8 cellular contexts compared by ENCODE assay signal in genomic region chr18:2654828-2655152, GRCh38. TPM values are rescaled to one million over a fixed set of nuclear protein-coding genes. Genes with fewer than 3 reads are reported as not detected.
DNase-seq lines count a peak whose midpoint lies in the region; ATAC-seq and TF ChIP-seq lines count a peak whose summit lies in the region.

No MANE protein-coding gene starts in this region.

- peak overlapping the region; percentile 97 for H3K18ac ChIP-seq in H9 (ENCODE audit: insufficient read length, low read depth, low read length)

- no peaks in the 10 kb centered on the region for H3K27me3 ChIP-seq in DND-41 (ENCODE audit: insufficient read depth, low read length, poor library complexity)
- H3K27me3 ChIP-seq in H9 (ENCODE audit: insufficient read depth, low read length), result peaks cover 17% of the 10 kb centered on the region; the same call in 1 of the 2 replicates
- no peaks in the 10 kb centered on the region for H3K27me3 ChIP-seq in parathyroid adenoma (ENCODE audit: control insufficient read depth, insufficient read depth, low read length)

- H3K27ac ChIP-seq in DND-41 (ENCODE audit: low read length), result peak overlapping the region; percentile 89
- H3K27ac ChIP-seq in H9 (ENCODE audit: insufficient read length, low read depth, low read length), result no peak overlapping the region
- H3K27ac ChIP-seq in parathyroid adenoma, result peak overlapping the region; percentile 83

- peak overlapping the region; percentile 61 to 71 for H3K4me3 ChIP-seq in DND-41 (ENCODE audit: low read depth in 1 of 2, low read length in 2 of 2)
- peak overlapping the region; percentile 87 for H3K4me3 ChIP-seq in fibroblast of pulmonary artery (replicated peaks; ENCODE audit: low read depth, low read length)
- H3K4me3 ChIP-seq in parathyroid adenoma (ENCODE audit: low read depth, low read length), result peak overlapping the region; percentile 78

- no CpG with 5 or more reads among the region's 23 CpGs for WGBS in H9 (ENCODE audit: extremely low coverage, insufficient read length, low lambda C conversion rate)

- no peak for TF ChIP-seq CTCF in DND-41 (IDR thresholded peaks at IDR 0.05; ENCODE audit: borderline replicate concordance, extremely low read depth, low read length, poor library complexity, severe bottlenecking)
- TF ChIP-seq CTCF in H9 (conservative IDR thresholded peaks at IDR 0.05), result no peak
- TF ChIP-seq CTCF in fibroblast of pulmonary artery (IDR thresholded peaks at IDR 0.05; ENCODE audit: low read length, missing control alignments), result no peak
- no peak for TF ChIP-seq CTCF in parathyroid adenoma (IDR thresholded peaks at IDR 0.05)

- H3K23ac ChIP-seq in H9 (ENCODE audit: insufficient read length, low read depth, low read length), result no peak overlapping the region

- H3K9me3 ChIP-seq in DND-41 (ENCODE audit: insufficient read depth, low read length, severe bottlenecking), result no peaks in the 10 kb centered on the region
- no peaks in the 10 kb centered on the region for H3K9me3 ChIP-seq in H9 (ENCODE audit: control insufficient read depth, low read depth, low read length)
- no peaks in the 10 kb centered on the region for H3K9me3 ChIP-seq in parathyroid adenoma (ENCODE audit: control insufficient read depth, low read length)

- H4K20me1 ChIP-seq in DND-41 (ENCODE audit: insufficient read depth, low read length) (peaks cover 32% of the 10 kb centered on the region), H9 (ENCODE audit: control insufficient read depth, insufficient read depth, insufficient read length) (no peaks in the 10 kb centered on the region)

- H4K8ac ChIP-seq in H9 (replicated peaks; ENCODE audit: insufficient read length, low read depth, low read length), result no peak overlapping the region

- no peak for ATAC-seq in DND-41 (ENCODE audit: insufficient read depth, low read depth)
- ATAC-seq in activated CD4-positive, CD25-positive, alpha-beta regulatory T cell treated with anti-CD3 and anti-CD28 coated beads, Interleukin-2, amount 50 U/mL, for 24 hours, result no peak

- H3K23me2 ChIP-seq in H9 (ENCODE audit: insufficient read length, low read depth, low read length, poor library complexity, severe bottlenecking), result peaks cover 11% of the 10 kb centered on the region

- H3T11ph ChIP-seq in H9 (ENCODE audit: low read length), result no peak overlapping the region

- H4K5ac ChIP-seq in H9 (ENCODE audit: insufficient read length, low read depth, low read length), result no peak overlapping the region

- H3K4me1 ChIP-seq in DND-41 (ENCODE audit: insufficient read depth, low read length), result peaks cover 33% of the 10 kb centered on the region
- peaks cover 2% of the 10 kb centered on the region; the same call in 1 of the 2 replicates for H3K4me1 ChIP-seq in H9 (ENCODE audit: insufficient read depth, low read length)
- peaks cover 9% of the 10 kb centered on the region for H3K4me1 ChIP-seq in parathyroid adenoma

- no peak overlapping the region for H2BK15ac ChIP-seq in H9 (ENCODE audit: low read depth, low read length)

- H2AFZ ChIP-seq in DND-41 (ENCODE audit: low read depth, low read length) (peak overlapping the region; percentile 91), H9 (ENCODE audit: low read length) (peak overlapping the region; percentile 67), parathyroid adenoma (peak overlapping the region; percentile 99)

- peaks cover 42% of the 10 kb centered on the region for H3K79me2 ChIP-seq in DND-41 (ENCODE audit: insufficient read depth, low read length)
- peaks cover 8% of the 10 kb centered on the region; the same call in 1 of the 2 replicates for H3K79me2 ChIP-seq in H9 (ENCODE audit: insufficient read depth, low read length)
- H3K79me2 ChIP-seq in parathyroid adenoma, result peaks cover 14% of the 10 kb centered on the region

- no peak overlapping the region for H2BK12ac ChIP-seq in H9 (ENCODE audit: insufficient read length, low read depth, low read length)

- no peak overlapping the region for H3K56ac ChIP-seq in H9 (ENCODE audit: insufficient read length, low read depth, low read length)

- H2AK5ac ChIP-seq in H9 (ENCODE audit: insufficient read length, low read length), result no peak overlapping the region

- H3K14ac ChIP-seq in H9 (ENCODE audit: insufficient read depth, low read length), result peak overlapping the region; percentile 93

- H2BK5ac ChIP-seq in H9 (ENCODE audit: insufficient read length, low read length), result no peak overlapping the region

- H3K9ac ChIP-seq in DND-41 (ENCODE audit: low read depth, low read length) (peak overlapping the region; percentile 97), H9 (ENCODE audit: extremely low read depth, insufficient read length, low read length) (peak overlapping the region; percentile 59), parathyroid adenoma (peak overlapping the region; percentile 79)

- H3K4me3 Mint-ChIP-seq in H9, result peak overlapping the region; percentile 92

- peaks cover 12% of the 10 kb centered on the region; the same call in 1 of the 2 replicates for H3K36me3 ChIP-seq in DND-41 (ENCODE audit: insufficient read depth, low read length)
- no peaks in the 10 kb centered on the region for H3K36me3 ChIP-seq in parathyroid adenoma (ENCODE audit: control insufficient read depth, insufficient read depth, low read length)

- H3K9me3 Mint-ChIP-seq in H9, result no peaks in the 10 kb centered on the region; a peak in 1 of 5 replicates

- H3K27ac Mint-ChIP-seq in H9, result peak overlapping the region; percentile 79 to 98 (median 93); a peak in 4 of 7 replicates

- no peak overlapping the region for H3K4ac ChIP-seq in H9 (ENCODE audit: low read depth, low read length)

- no peak overlapping the region for H2BK120ac ChIP-seq in H9 (ENCODE audit: low read depth, low read length, poor library complexity, severe bottlenecking)

- H3K79me1 ChIP-seq in H9 (ENCODE audit: insufficient read depth, low read depth, low read length, poor library complexity, severe bottlenecking), result no peaks in the 10 kb centered on the region

- no peak overlapping the region for H2BK20ac ChIP-seq in H9 (ENCODE audit: low read depth, low read length, poor library complexity, severe bottlenecking)

- peaks cover 0 to 4% (median 0%) of the 10 kb centered on the region in 3 experiments; a peak in 2 of 7 replicates for H3K36me3 Mint-ChIP-seq in H9 (ENCODE audit: insufficient read depth in 1 of 3, low read depth in 3 of 3)

- no peak for DNase-seq in DND-41
- no peak for DNase-seq in H9
- peak; percentile 73 for DNase-seq in T-helper 22 cell (ENCODE audit: low read depth)
- no peak for DNase-seq in fibroblast of pulmonary artery (ENCODE audit: low read depth)
- no peak for DNase-seq in NCI-H2107 treated with DMSO at 0.1 percent for 48 hours (lab: John Stamatoyannopoulos, UW; ENCODE audit: unreplicated experiment)
- no peak for DNase-seq in epidermal melanocyte (ENCODE audit: insufficient read length, low spot score)

- H3K4me1 Mint-ChIP-seq in H9, result peaks cover 27 to 30% of the 10 kb centered on the region in 2 experiments

- H3K4me2 ChIP-seq in DND-41 (ENCODE audit: insufficient read depth, low read length) (peak overlapping the region; percentile 79), H9 (ENCODE audit: insufficient read depth, insufficient read length, low read length) (peak overlapping the region; percentile 97), parathyroid adenoma (ENCODE audit: low read length) (peak overlapping the region; percentile 66)

- H4K91ac ChIP-seq in H9 (ENCODE audit: insufficient read length, low read depth, low read length), result no peak overlapping the region

- peaks cover 37% of the 10 kb centered on the region for H3K27me3 Mint-ChIP-seq in H9 (ENCODE audit: low read depth)

RNA-seq across cellular contexts. Expression of gene SMCHD1, which starts 0.7 kb away (rescaled TPM):
- total RNA-seq in H9 (2021), result 45.1 and 53.5 TPM in 2 replicates
